In genomic region chr18:77061291-77061945, GRCh38 we compare ENCODE assay signal across 11 cellular contexts.
DNase-seq lines count a peak whose midpoint lies in the region; ATAC-seq and TF ChIP-seq lines count a peak whose summit lies in the region.
"Had no signal": no experiment of that assay in that cellular context is flagged by ENCODE, and none has a peak within 500 bp of the region (broad histone marks: within the 10 kb centered on the region; RNA-seq: fewer than 3 reads in every experiment).

No MANE protein-coding gene starts in this region.

- H3F3A ChIP-seq in Loucy (ENCODE audit: low read depth): peaks cover 25% of the 10 kb centered on the region

- no peak for TF ChIP-seq CTCF in Loucy (conservative IDR thresholded peaks at IDR 0.05; ENCODE audit: low read length)
- TF ChIP-seq CTCF in chondrocyte (IDR thresholded peaks at IDR 0.05): no peak

- ATAC-seq in GM19023 (IDR thresholded peaks at IDR 0.05; ENCODE audit: unreplicated experiment) (no peak), HG03457 (IDR thresholded peaks at IDR 0.05; ENCODE audit: unreplicated experiment) (no peak), GM21576 (IDR thresholded peaks at IDR 0.05; ENCODE audit: unreplicated experiment) (no peak)

- no peak for DNase-seq in CD8-positive, alpha-beta memory T cell
- no peak for DNase-seq in chondrocyte (ENCODE audit: low spot score)
- DNase-seq in head of caudate nucleus: no peak
- DNase-seq: NCI-H1092, nephron progenitor cell, Right ventricle myocardium superior had no signal

- CTCF ChIA-PET in CD8-positive, alpha-beta memory T cell (lab: Charles Lee): interaction anchor here (0.8 to 2.8 kb wide), 8 partner anchors 12 to 69 kb away, joined by 3 to 14 read pairs (median 4); no protein-coding TSS in a partner anchor

- H3K9me3 ChIP-seq in CD8-positive, alpha-beta memory T cell (ENCODE audit: low read length): no peaks in the 10 kb centered on the region
- H3K9me3 ChIP-seq in Loucy (ENCODE audit: insufficient read depth, low read depth, low read length): no peaks in the 10 kb centered on the region

- H3K79me2 ChIP-seq in Loucy (ENCODE audit: insufficient read depth, low read length): peaks cover 9% of the 10 kb centered on the region; the same call in 1 of the 2 replicates

- H3K4me3 Mint-ChIP-seq in CD8-positive, alpha-beta memory T cell: peak overlapping the region; percentile 26 to 85 (median 80)
- H3K4me3 Mint-ChIP-seq in chondrocyte (ENCODE audit: unreplicated experiment): no peak overlapping the region
- H3K4me3 Mint-ChIP-seq: nephron progenitor cell had no signal

- peak overlapping the region; percentile 93 to 99 (median 98) for H3K27ac Mint-ChIP-seq in CD8-positive, alpha-beta memory T cell
- H3K27ac Mint-ChIP-seq in chondrocyte (ENCODE audit: unreplicated experiment): peak overlapping the region; percentile 90
- H3K27ac Mint-ChIP-seq: nephron progenitor cell had no signal

- peak overlapping the region; percentile 72 for H3K9ac ChIP-seq in Loucy (ENCODE audit: low read depth, low read length, poor library complexity, severe bottlenecking)
- H3K9ac ChIP-seq in rectal smooth muscle tissue (ENCODE audit: low read length): no peak overlapping the region

- H4K20me1 ChIP-seq in Loucy (ENCODE audit: insufficient read depth, low read length, poor library complexity, severe bottlenecking): no peaks in the 10 kb centered on the region

- H3K27ac ChIP-seq in CD8-positive, alpha-beta memory T cell (ENCODE audit: low read depth, low read length): peak overlapping the region; percentile 73
- peak overlapping the region; percentile 1 for H3K27ac ChIP-seq in rectal smooth muscle tissue (ENCODE audit: low read depth, low read length)

- H3K9me3 Mint-ChIP-seq in CD8-positive, alpha-beta memory T cell: no peaks in the 10 kb centered on the region
- H3K9me3 Mint-ChIP-seq in chondrocyte (ENCODE audit: low read depth): no peaks in the 10 kb centered on the region
- H3K9me3 Mint-ChIP-seq: nephron progenitor cell had no signal

- POLR2A ChIA-PET in CD8-positive, alpha-beta memory T cell (lab: Charles Lee): interaction anchor here (0.7 to 3.6 kb wide), 6 partner anchors 11 to 340 kb away, joined by 3 to 30 read pairs (median 4); partner anchors contain the start of gene MBP

- H3K4me2 ChIP-seq in Loucy (ENCODE audit: low read depth, low read length, poor library complexity, severe bottlenecking): peak overlapping the region; percentile 85

- no peaks in the 10 kb centered on the region for H3K9me2 ChIP-seq in Loucy (replicated peaks; ENCODE audit: low read depth, low read length)

- peaks cover 4% of the 10 kb centered on the region for H3K36me3 ChIP-seq in CD8-positive, alpha-beta memory T cell (ENCODE audit: insufficient read depth, low read length)
- H3K36me3 ChIP-seq in Loucy (ENCODE audit: insufficient read depth, low read length): no peaks in the 10 kb centered on the region
- peaks cover 2% of the 10 kb centered on the region for H3K36me3 ChIP-seq in rectal smooth muscle tissue (ENCODE audit: control insufficient read depth, insufficient read depth, low read length)

- intact Hi-C loops in head of caudate nucleus (cut with DNase I): loop anchor here (10.0 kb wide), 1 partner anchor 143 kb away; no protein-coding TSS in a partner anchor

- H3K27me3 Mint-ChIP-seq in CD8-positive, alpha-beta memory T cell: no peaks in the 10 kb centered on the region
- no peaks in the 10 kb centered on the region for H3K27me3 Mint-ChIP-seq in chondrocyte (ENCODE audit: low read depth)

- H3K4me3 ChIP-seq in CD8-positive, alpha-beta memory T cell (ENCODE audit: low read length): peak overlapping the region; percentile 41
- H3K4me3 ChIP-seq in Loucy (ENCODE audit: low read length, poor library complexity, severe bottlenecking) (no peak overlapping the region), rectal smooth muscle tissue (ENCODE audit: low read length) (no peak overlapping the region)

- H3K27me3 ChIP-seq in CD8-positive, alpha-beta memory T cell (ENCODE audit: insufficient read depth, low read length, poor library complexity, severe bottlenecking): no peaks in the 10 kb centered on the region
- no peaks in the 10 kb centered on the region for H3K27me3 ChIP-seq in Loucy (ENCODE audit: insufficient read depth, low read length, poor library complexity, severe bottlenecking)
- no peaks in the 10 kb centered on the region for H3K27me3 ChIP-seq in rectal smooth muscle tissue (ENCODE audit: control insufficient read depth, insufficient read depth, low read length)

- no peak overlapping the region for H2AFZ ChIP-seq in Loucy (ENCODE audit: low read length)

- peaks cover 89% of the 10 kb centered on the region for H3K4me1 ChIP-seq in CD8-positive, alpha-beta memory T cell (ENCODE audit: insufficient read depth, low read length)
- H3K4me1 ChIP-seq in Loucy (ENCODE audit: insufficient read depth, low read length, poor library complexity, severe bottlenecking): peaks cover 79% of the 10 kb centered on the region
- H3K4me1 ChIP-seq in rectal smooth muscle tissue (ENCODE audit: control insufficient read depth, insufficient read depth, low read length): peaks cover 3% of the 10 kb centered on the region

- peaks cover 85 to 89% (median 89%) of the 10 kb centered on the region in 3 donors for H3K4me1 Mint-ChIP-seq in CD8-positive, alpha-beta memory T cell
- peaks cover 51% of the 10 kb centered on the region for H3K4me1 Mint-ChIP-seq in chondrocyte (ENCODE audit: low read depth)

- peaks cover 6 to 53% (median 14%) of the 10 kb centered on the region in 3 donors for H3K36me3 Mint-ChIP-seq in CD8-positive, alpha-beta memory T cell
- peaks cover 5% of the 10 kb centered on the region for H3K36me3 Mint-ChIP-seq in chondrocyte (ENCODE audit: low read depth)
